ENCODE assay signal across 8 cellular contexts in genomic region chr7:141073173-141073640, GRCh38. TPM values are rescaled to one million over a fixed set of nuclear protein-coding genes. Genes with fewer than 3 reads are reported as not detected.
DNase-seq lines count a peak whose midpoint lies in the region; TF ChIP-seq lines count a peak whose summit lies in the region.

No MANE protein-coding gene starts in this region.

- H3K36me3 ChIP-seq in SJCRH30 (no peaks in the 10 kb centered on the region), liver (ENCODE audit: control insufficient read depth in 4 of 4, insufficient read depth in 3 of 4, low read depth in 1 of 4, low read length in 3 of 4) (no peaks in the 10 kb centered on the region), stomach (no peaks in the 10 kb centered on the region)

- TF ChIP-seq POLR2A in stomach (IDR thresholded peaks at IDR 0.05) = no peak

- H3K4me1 ChIP-seq in SJCRH30 (peaks cover 2% of the 10 kb centered on the region; the same call in 1 of the 2 replicates), liver (ENCODE audit: control insufficient read depth in 4 of 4, insufficient read depth in 4 of 4, low read length in 3 of 4) (peaks cover 16 to 38% (median 35%) of the 10 kb centered on the region in 4 donors), stomach (peaks cover 30 to 43% (median 38%) of the 10 kb centered on the region in 4 donors)

- TF ChIP-seq CTCF in coronary artery (IDR thresholded peaks at IDR 0.05) (no peak), liver (IDR thresholded peaks at IDR 0.05; ENCODE audit: low read depth, low read length, missing input control) (no peak), stomach (IDR thresholded peaks at IDR 0.05) (no peak)

- TF ChIP-seq RAD21 in liver (IDR thresholded peaks at IDR 0.05) = no peak

- no peak overlapping the region for H3K9ac ChIP-seq in liver (ENCODE audit: low read depth in 1 of 2, low read length in 2 of 2)

- H3K36me3 Mint-ChIP-seq in activated CD4-positive, alpha-beta T cell treated with anti-CD3 and anti-CD28 coated beads, Interleukin-2, amount 10 ng/mL, durations not matched to agents 24 days and 14 days (ENCODE audit: low read depth) = no peaks in the 10 kb centered on the region

- intact Hi-C loops in activated CD4-positive, alpha-beta T cell treated with anti-CD3 and anti-CD28 coated beads, Interleukin-2, amount 10 ng/mL, durations not matched to agents 24 days and 14 days (cut with micrococcal nuclease) = loop anchor here (2.0 to 10.0 kb wide), 3 partner anchors 58 to 662 kb away; partner anchors contain the start of genes MRPS33 and SSBP1
- intact Hi-C loops in stomach (cut with DNase I; ENCODE audit: low total_unique reads) = no loop called here

- H3K27me3 Mint-ChIP-seq in activated CD4-positive, alpha-beta T cell treated with anti-CD3 and anti-CD28 coated beads, Interleukin-2, amount 10 ng/mL, durations not matched to agents 24 days and 14 days = peaks cover 42% of the 10 kb centered on the region

- no peak for TF ChIP-seq EP300 in stomach (IDR thresholded peaks at IDR 0.05)

- H3K4me3 Mint-ChIP-seq in activated CD4-positive, alpha-beta T cell treated with anti-CD3 and anti-CD28 coated beads, Interleukin-2, amount 10 ng/mL, durations not matched to agents 24 days and 14 days = peak overlapping the region; percentile 83

- H3K9me3 ChIP-seq in SJCRH30 (replicated peaks) = no peaks in the 10 kb centered on the region
- no peaks in the 10 kb centered on the region for H3K9me3 ChIP-seq in liver (ENCODE audit: control insufficient read depth in 4 of 4, low read length in 3 of 4)
- no peaks in the 10 kb centered on the region for H3K9me3 ChIP-seq in stomach

- H3K27ac ChIP-seq in SJCRH30 (no peak overlapping the region), coronary artery (no peak overlapping the region), liver (ENCODE audit: low read depth in 1 of 2, low read length in 2 of 2) (no peak overlapping the region), stomach (peak overlapping the region in 1 of 5 donors; percentile 70)

- H3K27ac Mint-ChIP-seq in activated CD4-positive, alpha-beta T cell treated with anti-CD3 and anti-CD28 coated beads, Interleukin-2, amount 10 ng/mL, durations not matched to agents 24 days and 14 days = no peak overlapping the region

- 2% methylated on average over 60 of the region's 60 CpGs for WGBS in liver
- WGBS in stomach, 5 donors = 0 to 3% (median 2%) methylated on average over 22 to 60 of the region's 60 CpGs

- no peaks in the 10 kb centered on the region for H3K9me3 Mint-ChIP-seq in activated CD4-positive, alpha-beta T cell treated with anti-CD3 and anti-CD28 coated beads, Interleukin-2, amount 10 ng/mL, durations not matched to agents 24 days and 14 days

- H3K4me3 ChIP-seq in SJCRH30 (peak overlapping the region; percentile 57), coronary artery (peak overlapping the region; percentile 71), liver (ENCODE audit: low read depth in 1 of 3, low read length in 3 of 3) (peak overlapping the region in 2 of 3 donors; percentile 24 to 64), stomach (peak overlapping the region; percentile 49 to 63 (median 56))

- H3K27me3 ChIP-seq in SJCRH30 = peaks cover 18% of the 10 kb centered on the region
- H3K27me3 ChIP-seq in liver (ENCODE audit: control insufficient read depth in 4 of 4, insufficient read depth in 4 of 4, low read length in 3 of 4) = peaks cover 3 to 30% (median 11%) of the 10 kb centered on the region in 4 donors
- H3K27me3 ChIP-seq in stomach = peaks cover 0 to 86% (median 44%) of the 10 kb centered on the region in 3 donors

- H3K4me1 Mint-ChIP-seq in activated CD4-positive, alpha-beta T cell treated with anti-CD3 and anti-CD28 coated beads, Interleukin-2, amount 10 ng/mL, durations not matched to agents 24 days and 14 days = peaks cover 19% of the 10 kb centered on the region

- DNase-seq in activated CD4-positive, alpha-beta T cell treated with anti-CD3 and anti-CD28 coated beads, Interleukin-2, amount 10 ng/mL, durations not matched to agents 24 days and 14 days = peak; percentile 78
- DNase-seq in activated CD4-positive, alpha-beta T cell treated with anti-CD3 and anti-CD28 coated beads for 1 hour = no peak
- DNase-seq in SJCRH30 = peak; percentile 32 to 53
- DNase-seq in coronary artery (ENCODE audit: low spot score) = no peak
- DNase-seq in stomach = no peak
- no peak for DNase-seq in NCI-H187 treated with DMSO at 0.1 percent for 48 hours (lab: John Stamatoyannopoulos, UW)
- no peak for DNase-seq in NCI-H1694 treated with DMSO at 0.1 percent for 48 hours (lab: John Stamatoyannopoulos, UW)

TF ChIP-seq in liver, 16 proteins besides CTCF, POLR2A, EP300 and RAD21:
- no peak for TF ChIP-seq RXRA (IDR thresholded peaks at IDR 0.05)
- TF ChIP-seq REST (IDR thresholded peaks at IDR 0.05) = peak; percentile 85

RNA-seq across cellular contexts. Expression of gene TMEM178B, which starts 0.7 kb away (rescaled TPM):
- total RNA-seq in activated CD4-positive, alpha-beta T cell treated with anti-CD3 and anti-CD28 coated beads, Interleukin-2, amount 10 ng/mL, durations not matched to agents 24 days and 14 days = 0.52 and 0.68 TPM in 2 replicates
- 0.63 and 0.73 TPM in 2 replicates for total RNA-seq in SJCRH30 (2014; rRNA removed; shearing (Covaris generic))
- total RNA-seq in liver = under 1 TPM; under 0.01 TPM
- polyA plus RNA-seq in liver = under 1 TPM in 1 of 2 donors, not detected in 1; 0.02 TPM
- total RNA-seq in stomach = 1 to 10 TPM in 2 of 5 donors, under 1 TPM in 1, not detected in 2; under 0.01 to 1.7 (median 1.2) TPM
- under 1 TPM in 2 of 3 donors, not detected in 1; 0.06 to 0.15 TPM for polyA plus RNA-seq in stomach

RNA-seq across cellular contexts. Expression of gene MRPS33, which starts 58.5 kb away (rescaled TPM):
- total RNA-seq in activated CD4-positive, alpha-beta T cell treated with anti-CD3 and anti-CD28 coated beads, Interleukin-2, amount 10 ng/mL, durations not matched to agents 24 days and 14 days = 73.0 and 74.2 TPM in 2 replicates
- total RNA-seq in SJCRH30 (2014; rRNA removed; shearing (Covaris generic)) = 54.8 and 59.4 TPM in 2 replicates
- total RNA-seq in liver (10 to 100 TPM; 15.0 to 17.0 TPM), stomach (10 to 100 TPM in 1 of 5 donors, 1 to 10 TPM in 2, under 1 TPM in 1, not detected in 1; 0.89 to 51.3 (median 8.5) TPM)
- polyA plus RNA-seq in liver (10 to 100 TPM; 56.3 to 82.3 TPM), stomach (10 to 100 TPM; 83.6 to 99.9 (median 85.9) TPM)

Comparison
In these comparisons a context has a peak if more than half of its experiments do, and no peak if none do; other contexts are left out.
1. DNase-seq: peak in activated CD4-positive, alpha-beta T cell treated with anti-CD3 and anti-CD28 coated beads, Interleukin-2, amount 10 ng/mL, durations not matched to agents 24 days and 14 days (single experiment) and SJCRH30 (2 of 2); none in activated CD4-positive, alpha-beta T cell treated with anti-CD3 and anti-CD28 coated beads for 1 hour (single experiment), coronary artery (single experiment), stomach (single experiment), NCI-H187 treated with DMSO at 0.1 percent for 48 hours (single experiment) and NCI-H1694 treated with DMSO at 0.1 percent for 48 hours (single experiment).
2. Peak in every context shown above with its lines, with median percentiles within 50 percentile points of each other: H3K4me3 ChIP-seq.